Comparison of ENCODE assay signal across 9 cellular contexts in the genomic region with DNA sequence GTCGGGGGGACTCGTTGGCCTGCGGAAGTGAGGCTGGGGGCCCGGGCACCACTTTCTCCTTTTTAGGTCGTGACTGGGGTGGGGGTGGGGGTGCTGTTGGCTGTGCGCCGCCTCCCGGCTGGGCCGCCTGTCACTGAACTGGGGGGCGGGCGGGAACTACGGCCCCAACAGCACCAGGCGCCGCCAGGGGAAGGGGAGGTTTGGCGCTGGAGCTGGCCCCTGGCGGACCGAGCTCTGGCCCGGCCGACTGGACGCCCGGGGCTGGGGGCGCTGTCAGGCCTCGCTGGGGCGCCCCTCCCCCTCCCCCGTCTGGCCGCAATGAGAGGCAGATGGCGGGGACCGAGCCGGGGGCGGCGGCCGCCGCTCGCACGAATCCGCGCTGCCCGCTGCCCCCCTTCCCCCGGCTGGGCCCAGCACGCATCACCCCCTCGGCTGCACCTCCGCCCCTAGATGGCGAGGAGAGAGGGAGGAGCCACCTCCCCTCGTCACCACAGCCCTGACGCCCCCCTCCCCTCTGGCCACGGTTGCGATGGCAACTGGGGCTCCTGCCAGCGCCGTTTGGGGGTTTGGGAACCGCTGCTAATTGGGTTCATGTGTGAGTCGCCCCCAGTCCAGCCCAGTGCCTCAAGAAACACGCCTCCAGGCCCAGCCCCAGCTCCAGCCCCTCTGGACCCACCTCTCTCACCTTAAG. TPM values are rescaled to one million over a fixed set of nuclear protein-coding genes. Genes with fewer than 3 reads are reported as not detected.
A peak's percentile ranks its signal among the peaks of the same experiment; 100 is the strongest.
DNase-seq lines count a peak whose midpoint lies in the region; ATAC-seq, FAIRE-seq and TF ChIP-seq lines count a peak whose summit lies in the region.
"Had no signal": no experiment of that assay in that cellular context is flagged by ENCODE, and none has a peak within 500 bp of the region (broad histone marks: within the 10 kb centered on the region; RNA-seq: fewer than 3 reads in every experiment).

No MANE protein-coding gene starts in this region.

- H3K27ac Mint-ChIP-seq in stimulated activated naive B cell treated with anti-CD40 and anti-IgM and Interleukin-4, amounts not matched to agents 10 μg/mL and 1 μg/mL and 100 μg/mL, for 72 hours: peak overlapping the region; percentile 88

- no peaks in the 10 kb centered on the region for H3K36me3 Mint-ChIP-seq in stimulated activated naive B cell treated with anti-CD40 and anti-IgM and Interleukin-4, amounts not matched to agents 10 μg/mL and 1 μg/mL and 100 μg/mL, for 72 hours

- H3K9me3 ChIP-seq in kidney (ENCODE audit: control insufficient read depth in 1 of 2, low read length in 2 of 2): no peaks in the 10 kb centered on the region

- H3K27me3 Mint-ChIP-seq in stimulated activated naive B cell treated with anti-CD40 and anti-IgM and Interleukin-4, amounts not matched to agents 10 μg/mL and 1 μg/mL and 100 μg/mL, for 72 hours: peaks cover 5 to 12% of the 10 kb centered on the region in 2 donors

- peaks cover 5 to 12% of the 10 kb centered on the region in 2 donors for H3K4me1 ChIP-seq in kidney (ENCODE audit: control insufficient read depth in 1 of 2, insufficient read depth in 1 of 2, low read depth in 1 of 2, low read length in 2 of 2)

- no peaks in the 10 kb centered on the region for H3K36me3 ChIP-seq in kidney (ENCODE audit: control insufficient read depth in 1 of 2, insufficient read depth in 2 of 2, low read length in 2 of 2)

- no peaks in the 10 kb centered on the region for H3K9me3 Mint-ChIP-seq in stimulated activated naive B cell treated with anti-CD40 and anti-IgM and Interleukin-4, amounts not matched to agents 10 μg/mL and 1 μg/mL and 100 μg/mL, for 72 hours

- H3K4me1 Mint-ChIP-seq in stimulated activated naive B cell treated with anti-CD40 and anti-IgM and Interleukin-4, amounts not matched to agents 10 μg/mL and 1 μg/mL and 100 μg/mL, for 72 hours: peaks cover 26 to 38% of the 10 kb centered on the region in 2 donors

- peak in 1 of 2 donors; percentile 8 for ATAC-seq in stimulated activated naive B cell treated with anti-CD40 and anti-IgM and Interleukin-4, amounts not matched to agents 10 μg/mL and 1 μg/mL and 100 μg/mL, for 72 hours (replicated peaks)
- ATAC-seq in HG03097 (IDR thresholded peaks at IDR 0.05; ENCODE audit: low FRiP score, unreplicated experiment) (no peak), HG03039 (IDR thresholded peaks at IDR 0.05; ENCODE audit: unreplicated experiment) (no peak)

- peak overlapping the region in 1 of 2 donors; percentile 58 for H3K9ac ChIP-seq in kidney (ENCODE audit: low read length in 2 of 2)

- intact Hi-C loops in kidney (cut with DNase I): no loop called here

- peak overlapping the region; percentile 62 to 65 for H3K27ac ChIP-seq in kidney (ENCODE audit: low read depth in 2 of 2, low read length in 2 of 2)

- TF ChIP-seq CTCF in cardiac fibroblast (IDR thresholded peaks at IDR 0.05; ENCODE audit: low read depth, low read length) (no peak), kidney (IDR thresholded peaks at IDR 0.05; ENCODE audit: borderline replicate concordance, extremely low read depth, insufficient read depth) (no peak)

- H3K4me3 ChIP-seq in cardiac fibroblast (replicated peaks in 1 of 2; ENCODE audit: low read depth in 2 of 2, low read length in 2 of 2): peak overlapping the region; percentile 83 to 88
- H3K4me3 ChIP-seq in kidney (ENCODE audit: low read length in 2 of 2): peak overlapping the region in 1 of 2 donors; percentile 72

- peak overlapping the region; percentile 78 to 80 for H3K4me3 Mint-ChIP-seq in stimulated activated naive B cell treated with anti-CD40 and anti-IgM and Interleukin-4, amounts not matched to agents 10 μg/mL and 1 μg/mL and 100 μg/mL, for 72 hours

- peak; percentile 16 for DNase-seq in activated CD4-positive, alpha-beta T cell treated with anti-CD3 and anti-CD28 coated beads for 48 hours
- DNase-seq in activated CD4-positive, alpha-beta T cell treated with anti-CD3 and anti-CD28 coated beads for 1 hour: no peak
- DNase-seq in NCI-H82 (lab: John Stamatoyannopoulos, UW): peak; percentile 89
- peak; percentile 49 to 78 for DNase-seq in cardiac fibroblast (ENCODE audit: low read depth in 2 of 2)
- DNase-seq in kidney: peak; percentile 89
- DNase-seq in stimulated activated naive B cell treated with anti-CD40 and anti-IgM and Interleukin-4, amounts not matched to agents 10 μg/mL and 1 μg/mL and 100 μg/mL, for 72 hours: peak; percentile 23

- FAIRE-seq in kidney (lab: Jason Lieb, UNC): no peak
- FAIRE-seq: colon had no signal

RNA-seq across cellular contexts. Expression of a gene that starts 0.7 kb away (rescaled TPM):
- 45.3 TPM for total RNA-seq in kidney
- 38.9 TPM for polyA plus RNA-seq in kidney (ENCODE audit: insufficient read depth, low read depth, low replicate concordance)

RNA-seq across cellular contexts. Expression of a gene that starts 28.9 kb away (rescaled TPM):
- 19.5 TPM for total RNA-seq in kidney
- 5.1 TPM for polyA plus RNA-seq in kidney (ENCODE audit: insufficient read depth, low read depth, low replicate concordance)

RNA-seq across cellular contexts. Expression of a gene that starts 30.1 kb away (rescaled TPM):
- 12.1 TPM for total RNA-seq in kidney
- polyA plus RNA-seq in kidney (ENCODE audit: insufficient read depth, low read depth, low replicate concordance): 4.4 TPM

RNA-seq across cellular contexts. Expression of a gene that starts 33.8 kb away (rescaled TPM):
- 57.5 TPM for total RNA-seq in kidney
- polyA plus RNA-seq in kidney (ENCODE audit: insufficient read depth, low read depth, low replicate concordance): 19.2 TPM

RNA-seq across cellular contexts. Expression of a gene that starts 57.4 kb away (rescaled TPM):
- 9.3 TPM for total RNA-seq in kidney
- polyA plus RNA-seq in kidney (ENCODE audit: insufficient read depth, low read depth, low replicate concordance): 4.6 TPM
